ENCODE assay signal across 8 cellular contexts in genomic region chr19:16327911-16328823, GRCh38. TPM values are rescaled to one million over a fixed set of nuclear protein-coding genes. Genes with fewer than 3 reads are reported as not detected.
DNase-seq lines count a peak whose midpoint lies in the region; ATAC-seq and FAIRE-seq lines count a peak whose summit lies in the region.

No MANE protein-coding gene starts in this region.

- no peaks in the 10 kb centered on the region for H3K9me3 Mint-ChIP-seq in T-helper 1 cell treated with Interleukin-12 subunit alpha and Interleukin-12 subunit beta and Interleukin-4 antibody, amounts not matched to agents 30 μg/mL and 1 μg/mL, for 36 hours
- H3K9me3 Mint-ChIP-seq in central memory CD8-positive, alpha-beta T cell: no peaks in the 10 kb centered on the region
- H3K9me3 Mint-ChIP-seq in memory B cell: no peaks in the 10 kb centered on the region

- peaks cover 10% of the 10 kb centered on the region for H3K27me3 Mint-ChIP-seq in T-helper 1 cell treated with Interleukin-12 subunit alpha and Interleukin-12 subunit beta and Interleukin-4 antibody, amounts not matched to agents 30 μg/mL and 1 μg/mL, for 36 hours (ENCODE audit: low read depth)
- H3K27me3 Mint-ChIP-seq in central memory CD8-positive, alpha-beta T cell: peaks cover 10% of the 10 kb centered on the region
- no peaks in the 10 kb centered on the region for H3K27me3 Mint-ChIP-seq in memory B cell

- peak; percentile 93 for FAIRE-seq in GM19239 (lab: Jason Lieb, UNC)

- peak overlapping the region; percentile 86 for H3K27ac Mint-ChIP-seq in T-helper 1 cell treated with Interleukin-12 subunit alpha and Interleukin-12 subunit beta and Interleukin-4 antibody, amounts not matched to agents 30 μg/mL and 1 μg/mL, for 36 hours
- peak overlapping the region; percentile 100 for H3K27ac Mint-ChIP-seq in central memory CD8-positive, alpha-beta T cell (ENCODE audit: low read depth)
- H3K27ac Mint-ChIP-seq in memory B cell: peak overlapping the region; percentile 99

- H3K4me3 Mint-ChIP-seq in T-helper 1 cell treated with Interleukin-12 subunit alpha and Interleukin-12 subunit beta and Interleukin-4 antibody, amounts not matched to agents 30 μg/mL and 1 μg/mL, for 36 hours: peak overlapping the region; percentile 95
- peak overlapping the region; percentile 99 for H3K4me3 Mint-ChIP-seq in central memory CD8-positive, alpha-beta T cell
- H3K4me3 Mint-ChIP-seq in memory B cell: peak overlapping the region; percentile 92

- peaks cover 46% of the 10 kb centered on the region for H3K36me3 Mint-ChIP-seq in T-helper 1 cell treated with Interleukin-12 subunit alpha and Interleukin-12 subunit beta and Interleukin-4 antibody, amounts not matched to agents 30 μg/mL and 1 μg/mL, for 36 hours (ENCODE audit: low read depth)
- peaks cover 81% of the 10 kb centered on the region for H3K36me3 Mint-ChIP-seq in central memory CD8-positive, alpha-beta T cell (ENCODE audit: insufficient read depth)
- peaks cover 35% of the 10 kb centered on the region for H3K36me3 Mint-ChIP-seq in memory B cell

- DNase-seq in GM19239 (ENCODE audit: insufficient read length, low spot score) (no peak), memory B cell (ENCODE audit: low spot score in 2 of 2) (peak; percentile 59 to 70), NCI-H2107 (lab: John Stamatoyannopoulos, UW) (no peak)
- DNase-seq in central memory CD8-positive, alpha-beta T cell (ENCODE audit: low spot score in 2 of 2): peak; percentile 52 to 66

- no peak for ATAC-seq in central memory CD8-positive, alpha-beta T cell (replicated peaks; ENCODE audit: extremely low read depth, poor library complexity, severe bottlenecking)
- ATAC-seq in memory B cell (ENCODE audit: low read depth) (peak; percentile 4), HG02885 (IDR thresholded peaks at IDR 0.05; ENCODE audit: poor library complexity, unreplicated experiment) (no peak), GM18870 (IDR thresholded peaks at IDR 0.05; ENCODE audit: unreplicated experiment) (no peak)

- peak overlapping the region; percentile 51 for H3K27ac ChIP-seq in temporal lobe (ENCODE audit: low read depth, low read length)

- H3K4me1 Mint-ChIP-seq in T-helper 1 cell treated with Interleukin-12 subunit alpha and Interleukin-12 subunit beta and Interleukin-4 antibody, amounts not matched to agents 30 μg/mL and 1 μg/mL, for 36 hours (ENCODE audit: low read depth): peaks cover 43% of the 10 kb centered on the region
- H3K4me1 Mint-ChIP-seq in central memory CD8-positive, alpha-beta T cell: peaks cover 57% of the 10 kb centered on the region
- peaks cover 30% of the 10 kb centered on the region for H3K4me1 Mint-ChIP-seq in memory B cell

RNA-seq across cellular contexts. Expression of gene KLF2, which starts 3.5 kb away (rescaled TPM):
- total RNA-seq in temporal lobe: 3.0 TPM

Comparison
In these comparisons a context has a peak if more than half of its experiments do, and no peak if none do; other contexts are left out.
1. DNase-seq: peak in central memory CD8-positive, alpha-beta T cell (2 of 2) and memory B cell (2 of 2); none in GM19239 (single experiment) and NCI-H2107 (single experiment).
2. Peak in every context shown above with its lines, with median percentiles within 50 percentile points of each other: H3K27ac Mint-ChIP-seq and H3K4me3 Mint-ChIP-seq.